8 cellular contexts compared by ENCODE assay signal in the genomic region with DNA sequence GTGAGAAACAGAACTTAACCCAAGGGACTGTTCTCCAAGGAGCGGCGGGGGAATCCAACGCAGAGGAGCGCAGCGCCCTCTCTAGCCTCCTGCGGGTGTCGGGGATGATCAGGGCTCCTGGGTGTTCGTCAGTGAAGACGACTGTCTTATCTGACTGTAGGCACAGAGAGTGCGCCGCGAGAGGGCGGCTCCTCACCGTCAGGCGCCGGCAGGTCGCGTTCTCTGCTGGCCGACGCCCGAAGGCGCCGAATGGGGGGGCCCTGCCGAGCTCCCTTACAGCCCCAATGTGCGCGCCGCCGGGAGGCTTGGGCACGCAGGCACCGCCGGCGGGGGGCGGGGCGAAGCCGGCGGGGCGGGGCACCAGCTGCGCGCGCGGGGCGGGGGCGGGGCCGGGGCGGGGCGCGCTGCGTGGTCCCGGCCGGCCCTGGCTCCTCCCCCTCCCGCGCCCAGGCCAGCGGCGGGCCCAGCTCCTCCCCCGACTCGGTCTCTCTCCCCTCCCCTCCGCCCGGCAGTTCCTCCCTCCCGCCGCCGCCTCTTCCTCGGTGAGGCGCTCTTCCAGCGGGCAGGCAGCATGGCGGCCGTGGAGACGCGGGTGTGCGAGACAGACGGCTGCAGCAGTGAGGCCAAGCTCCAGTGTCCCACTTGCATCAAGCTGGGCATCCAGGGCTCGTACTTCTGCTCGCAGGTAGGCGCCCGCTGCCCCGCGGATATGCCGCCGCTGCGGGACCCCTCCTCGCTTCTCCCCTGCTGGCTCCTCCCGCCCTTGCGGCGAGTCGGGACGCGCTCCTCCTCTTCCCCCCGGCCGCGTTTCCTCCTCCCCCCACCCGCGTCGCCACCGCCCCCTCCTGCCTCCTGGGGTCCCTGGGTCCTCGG. TPM values are rescaled to one million over a fixed set of nuclear protein-coding genes. Genes with fewer than 3 reads are reported as not detected.
DNase-seq lines count a peak whose midpoint lies in the region; ATAC-seq, FAIRE-seq and TF ChIP-seq lines count a peak whose summit lies in the region.

Gene METAP1 (plus strand): TSS at position 539 of the 873 bp plus-strand sequence. CDS start 33 bp downstream, at position 572.

- peak; percentile 82 for TF ChIP-seq POLR2A in GM12892 (IDR thresholded peaks at IDR 0.05; ENCODE audit: low read depth, low read length)
- TF ChIP-seq POLR2A in adrenal gland (IDR thresholded peaks at IDR 0.05) = peak; percentile 39 to 74

- H3K4me1 ChIP-seq in adrenal gland (replicated peaks in 1 of 2) = peaks cover 0 to 16% of the 10 kb centered on the region in 2 donors
- peaks cover 0 to 28% (median 13%) of the 10 kb centered on the region in 9 donors for H3K4me1 ChIP-seq in heart right ventricle
- H3K4me1 ChIP-seq in upper lobe of right lung = peaks cover 14% of the 10 kb centered on the region

- H3K9me3 ChIP-seq in adrenal gland (replicated peaks in 1 of 3) (no peaks in the 10 kb centered on the region), heart right ventricle (peaks cover 0 to 4% (median 0%) of the 10 kb centered on the region in 11 donors), upper lobe of right lung (no peaks in the 10 kb centered on the region)

- ATAC-seq in HG02852 (IDR thresholded peaks at IDR 0.05; ENCODE audit: unreplicated experiment) (peak; percentile 84), T-cell (replicated peaks in 1 of 4) (peak; percentile 88 to 89 (median 88)), heart right ventricle (peak; percentile 94 to 98 (median 96)), upper lobe of right lung (peak; percentile 95)

- intact Hi-C loops in adrenal gland (cut with DNase I) (loop anchor here (10.0 kb wide), 2 partner anchors 59 to 409 kb away; no protein-coding TSS in a partner anchor), heart right ventricle (cut with DNase I) (loop anchor here (1.0 to 10.0 kb wide), 13 partner anchors 57 to 567 kb away; partner anchors contain the start of genes EIF4E (in 4 of the 10), ADH5 (in 2 of the 10) and TRMT10A (in 1 of the 10)), posterior vena cava (cut with DNase I) (loop anchor here (5.0 to 10.0 kb wide), 3 partner anchors 59 to 62 kb away; no protein-coding TSS in a partner anchor), upper lobe of right lung (cut with DNase I) (no loop called here)

- H3K36me3 Mint-ChIP-seq in T-cell = peaks cover 2% of the 10 kb centered on the region

- POLR2A ChIA-PET in T-cell (lab: Charles Lee) = interaction anchor here (0.5 to 2.4 kb wide), 15 partner anchors 16 to 953 kb away, joined by 3 to 10 read pairs (median 4); partner anchors contain the start of genes ADH5 (in 2 of the 2), EIF4E (in 1 of the 2) and TRMT10A (in 1 of the 2)

- H3K36me3 ChIP-seq in adrenal gland (replicated peaks in 1 of 2) (no peaks in the 10 kb centered on the region), heart right ventricle (no peaks in the 10 kb centered on the region), upper lobe of right lung (no peaks in the 10 kb centered on the region)

- 0 to 1% (median 1%) methylated on average over 12 to 91 of the region's 94 CpGs for WGBS in adrenal gland, 4 donors
- 0 to 1% methylated on average over 62 to 88 of the region's 94 CpGs for WGBS in heart right ventricle, 2 donors

- peaks cover 39 to 49% (median 44%) of the 10 kb centered on the region in 3 donors for H3K4me1 Mint-ChIP-seq in T-cell

- CTCF ChIA-PET in T-cell (lab: Charles Lee) = interaction anchor here (0.6 to 3.6 kb wide), 45 partner anchors 8 to 1098 kb away, joined by 3 to 105 read pairs (median 4); partner anchors contain the start of genes ADH5 (in 1 of the 2), DAPP1 (in 1 of the 2), DNAJB14 (in 1 of the 2) and EIF4E (in 1 of the 2)

- FAIRE-seq in GM12892 (lab: Jason Lieb, UNC) = peak; percentile 88

- H3K27ac Mint-ChIP-seq in T-cell = peak within 1 kb of the TSS; percentile 99

- H3K4me3 ChIP-seq in adrenal gland (peak within 1 kb of the TSS; percentile 33 to 98 (median 93)), heart right ventricle (peak within 1 kb of the TSS; percentile 73 to 99 (median 96)), upper lobe of right lung (peak within 1 kb of the TSS; percentile 95)

- H3K4me3 Mint-ChIP-seq in T-cell = peak within 1 kb of the TSS; percentile 82 to 87 (median 86)

- no peaks in the 10 kb centered on the region for H3K9me3 Mint-ChIP-seq in T-cell

- H3K27me3 Mint-ChIP-seq in T-cell = no peaks in the 10 kb centered on the region

- H3K27ac ChIP-seq in adrenal gland (peak within 1 kb of the TSS; percentile 49 to 89 (median 85)), heart right ventricle (peak within 1 kb of the TSS; percentile 86 to 95 (median 93)), upper lobe of right lung (peak within 1 kb of the TSS; percentile 88)

- peak; percentile 80 for DNase-seq in GM12892 (ENCODE audit: insufficient read length)
- DNase-seq in NCI-H1436 treated with DMSO at 0.1 percent for 48 hours (lab: John Stamatoyannopoulos, UW) = peak; percentile 83
- DNase-seq in T-cell = peak; percentile 90 to 99 (median 97)
- DNase-seq in adrenal gland = peak; percentile 91 to 96 (median 94)
- DNase-seq in heart right ventricle = peak; percentile 90 to 94
- DNase-seq in posterior vena cava (ENCODE audit: low spot score) = peak; percentile 97
- DNase-seq in upper lobe of right lung = peak; percentile 98

- H3K27me3 ChIP-seq in adrenal gland (no peaks in the 10 kb centered on the region), heart right ventricle (no peaks in the 10 kb centered on the region), upper lobe of right lung (no peaks in the 10 kb centered on the region)

- peak; percentile 6 to 50 (median 44) for TF ChIP-seq CTCF in adrenal gland (IDR thresholded peaks at IDR 0.05)
- peak; percentile 5 to 80 (median 49) for TF ChIP-seq CTCF in heart right ventricle (IDR thresholded peaks at IDR 0.05)
- TF ChIP-seq CTCF in upper lobe of right lung (IDR thresholded peaks at IDR 0.05) = peak; percentile 58

RNA-seq across cellular contexts. Expression of gene METAP1, which starts in this region (rescaled TPM):
- polyA plus RNA-seq in GM12892 (2012; ENCODE audit: missing spikeins) = 40.8 TPM
- 10 to 100 TPM; 32.9 to 39.8 (median 39.2) TPM for total RNA-seq in T-cell
- 10 to 100 TPM; 12.1 to 30.4 (median 17.8) TPM for total RNA-seq in adrenal gland
- polyA plus RNA-seq in adrenal gland = 10 to 100 TPM; 12.7 to 17.2 (median 13.9) TPM
- 10 to 100 TPM; 54.2 to 79.7 (median 60.9) TPM for total RNA-seq in heart right ventricle
- 10 to 100 TPM; 37.7 to 43.5 TPM for polyA plus RNA-seq in heart right ventricle
- total RNA-seq in posterior vena cava = 10 to 100 TPM; 43.3 to 46.1 TPM
- total RNA-seq in upper lobe of right lung = 30.4 TPM

Comparison
In these comparisons a context has a peak if more than half of its experiments do, and no peak if none do; other contexts are left out.
1. Peak in every context shown above with its lines: DNase-seq, ATAC-seq, H3K4me3 ChIP-seq and H3K27ac ChIP-seq.